8 cellular contexts compared by ENCODE assay signal in genomic region chr17:81238815-81239713, GRCh38. TPM values are rescaled to one million over a fixed set of nuclear protein-coding genes. Genes with fewer than 3 reads are reported as not detected.
A peak's percentile ranks its signal among the peaks of the same experiment; 100 is the strongest.
DNase-seq lines count a peak whose midpoint lies in the region; ATAC-seq and TF ChIP-seq lines count a peak whose summit lies in the region.

Gene NDUFAF8 (plus strand): TSS chr17:81239318. CDS start chr17:81239364, 46 bp downstream.
Gene TEPSIN (minus strand): TSS chr17:81239055. CDS start chr17:81239033, 22 bp downstream.

- peak; percentile 44 for TF ChIP-seq POLR2A in GM10847 (IDR thresholded peaks at IDR 0.05; ENCODE audit: extremely low read depth, insufficient read length)

- no peaks in the 10 kb centered on the region for H3K9me3 Mint-ChIP-seq in activated naive CD8-positive, alpha-beta T cell treated with anti-CD3 and anti-CD28 coated beads, Interleukin-2, amount 10 ng/mL, durations not matched to agents 7 days and 5 days
- no peaks in the 10 kb centered on the region for H3K9me3 Mint-ChIP-seq in osteocyte (ENCODE audit: unreplicated experiment)

- under 1% methylated on average over 100 of the region's 100 CpGs for WGBS in thymus

- peaks cover 5% of the 10 kb centered on the region for H3K36me3 Mint-ChIP-seq in activated naive CD8-positive, alpha-beta T cell treated with anti-CD3 and anti-CD28 coated beads, Interleukin-2, amount 10 ng/mL, durations not matched to agents 7 days and 5 days
- peaks cover 3% of the 10 kb centered on the region for H3K36me3 Mint-ChIP-seq in osteocyte (ENCODE audit: unreplicated experiment)

- H3K36me3 ChIP-seq in SU-DHL-6 (ENCODE audit: low read length) (no peaks in the 10 kb centered on the region), thymus (ENCODE audit: control insufficient read depth, insufficient read depth) (peaks cover 29% of the 10 kb centered on the region)

- H3K9me3 ChIP-seq in SU-DHL-6 (ENCODE audit: insufficient read depth, low read length) (no peaks in the 10 kb centered on the region), thymus (ENCODE audit: control insufficient read depth) (no peaks in the 10 kb centered on the region)

- DNase-seq in NCI-H128 (lab: John Stamatoyannopoulos, UW; ENCODE audit: unreplicated experiment) (peak; percentile 91), head of caudate nucleus (peak; percentile 94 to 100 (median 98)), osteocyte (ENCODE audit: extremely low spot score, unreplicated experiment) (peak; percentile 99)
- peak; percentile 93 for DNase-seq in activated naive CD8-positive, alpha-beta T cell treated with anti-CD3 and anti-CD28 coated beads, Interleukin-2, amount 10 ng/mL, durations not matched to agents 7 days and 5 days

- peaks cover 31% of the 10 kb centered on the region for H3K4me1 Mint-ChIP-seq in activated naive CD8-positive, alpha-beta T cell treated with anti-CD3 and anti-CD28 coated beads, Interleukin-2, amount 10 ng/mL, durations not matched to agents 7 days and 5 days
- H3K4me1 Mint-ChIP-seq in osteocyte (ENCODE audit: unreplicated experiment): peaks cover 22% of the 10 kb centered on the region

- H3K27ac ChIP-seq in SU-DHL-6 (ENCODE audit: low read depth, low read length): peak within 1 kb of the TSS; percentile 77
- H3K27ac ChIP-seq in thymus (ENCODE audit: low read depth): peak within 1 kb of the TSS; percentile 84

- intact Hi-C loops in head of caudate nucleus (cut with DNase I): loop anchor here (5.0 kb wide), 1 partner anchor 102 kb away; no protein-coding TSS in a partner anchor

- peaks cover 19% of the 10 kb centered on the region for H3K4me1 ChIP-seq in thymus (ENCODE audit: control insufficient read depth, insufficient read depth, low read length)

- H3F3A ChIP-seq in SU-DHL-6 (ENCODE audit: insufficient read depth): 0 out of 2 replicates have a peak, but pooled peaks cover 7% of the 10 kb centered on the region

- peak within 1 kb of the TSS; percentile 85 for H3K9ac ChIP-seq in SU-DHL-6 (ENCODE audit: low read length)

- peak within 1 kb of the TSS; percentile 8 for H2AFZ ChIP-seq in SU-DHL-6 (ENCODE audit: low read depth, low read length, severe bottlenecking)

- H3K27me3 ChIP-seq in SU-DHL-6 (ENCODE audit: low read length) (no peaks in the 10 kb centered on the region), thymus (ENCODE audit: control insufficient read depth, insufficient read depth) (no peaks in the 10 kb centered on the region)

- H3K79me2 ChIP-seq in SU-DHL-6 (ENCODE audit: insufficient read depth, low read length): peaks cover 32% of the 10 kb centered on the region

- H3K27ac Mint-ChIP-seq in activated naive CD8-positive, alpha-beta T cell treated with anti-CD3 and anti-CD28 coated beads, Interleukin-2, amount 10 ng/mL, durations not matched to agents 7 days and 5 days: peak within 1 kb of the TSS; percentile 91
- peak within 1 kb of the TSS; percentile 93 for H3K27ac Mint-ChIP-seq in osteocyte (ENCODE audit: unreplicated experiment)

- no peaks in the 10 kb centered on the region for H3K27me3 Mint-ChIP-seq in activated naive CD8-positive, alpha-beta T cell treated with anti-CD3 and anti-CD28 coated beads, Interleukin-2, amount 10 ng/mL, durations not matched to agents 7 days and 5 days
- no peaks in the 10 kb centered on the region for H3K27me3 Mint-ChIP-seq in osteocyte (ENCODE audit: unreplicated experiment)

- peak within 1 kb of the TSS; percentile 86 for H3K4me3 ChIP-seq in SU-DHL-6 (ENCODE audit: insufficient read depth, low read length, poor library complexity, severe bottlenecking)
- H3K4me3 ChIP-seq in thymus (ENCODE audit: low read length): peak within 1 kb of the TSS; percentile 86

- POLR2A ChIA-PET in activated naive CD8-positive, alpha-beta T cell treated with anti-CD3 and anti-CD28 coated beads, Interleukin-2, amount 10 ng/mL, durations not matched to agents 7 days and 5 days (lab: Charles Lee): interaction anchor here (0.6 to 2.4 kb wide), 11 partner anchors 12 to 898 kb away, joined by 3 to 26 read pairs (median 4); partner anchors contain the start of genes CEP131, FAAP100 and SLC38A10

- H3K9me2 ChIP-seq in SU-DHL-6 (replicated peaks; ENCODE audit: insufficient read depth, low read length): no peaks in the 10 kb centered on the region

- peak; percentile 95 for ATAC-seq in HG02678 (IDR thresholded peaks at IDR 0.05; ENCODE audit: unreplicated experiment)
- peak; percentile 98 for ATAC-seq in activated naive CD8-positive, alpha-beta T cell treated with anti-CD3 and anti-CD28 coated beads, Interleukin-2, amount 10 ng/mL, durations not matched to agents 7 days and 5 days (ENCODE audit: low read depth)

- TF ChIP-seq CTCF in SU-DHL-6 (IDR thresholded peaks at IDR 0.05; ENCODE audit: insufficient read depth, low read length, poor library complexity, severe bottlenecking) (no peak), osteocyte (IDR thresholded peaks at IDR 0.05) (no peak)

- H4K20me1 ChIP-seq in SU-DHL-6 (ENCODE audit: low read depth, low read length): no peaks in the 10 kb centered on the region

- peak within 1 kb of the TSS; percentile 74 for H3K4me2 ChIP-seq in SU-DHL-6 (ENCODE audit: low read depth, low read length, poor library complexity, severe bottlenecking)

- peak within 1 kb of the TSS; percentile 93 for H3K4me3 Mint-ChIP-seq in activated naive CD8-positive, alpha-beta T cell treated with anti-CD3 and anti-CD28 coated beads, Interleukin-2, amount 10 ng/mL, durations not matched to agents 7 days and 5 days
- H3K4me3 Mint-ChIP-seq in osteocyte (ENCODE audit: unreplicated experiment): peak within 1 kb of the TSS; percentile 92

RNA-seq across cellular contexts. Expression of gene NDUFAF8, which starts in this region (rescaled TPM):
- total RNA-seq in activated naive CD8-positive, alpha-beta T cell treated with anti-CD3 and anti-CD28 coated beads, Interleukin-2, amount 10 ng/mL, durations not matched to agents 7 days and 5 days: 10 to 100 TPM; 33.0 to 44.6 TPM
- 38.9 and 42.4 TPM in 2 replicates for total RNA-seq in osteocyte
- 47.1 TPM for polyA plus RNA-seq in thymus

RNA-seq across cellular contexts. Expression of gene TEPSIN, which starts in this region (rescaled TPM):
- total RNA-seq in activated naive CD8-positive, alpha-beta T cell treated with anti-CD3 and anti-CD28 coated beads, Interleukin-2, amount 10 ng/mL, durations not matched to agents 7 days and 5 days: 10 to 100 TPM; 71.1 to 78.8 TPM
- total RNA-seq in osteocyte: 39.2 and 42.3 TPM in 2 replicates
- polyA plus RNA-seq in thymus: 85.3 TPM

Comparison
In these comparisons a context has a peak if more than half of its experiments do, and no peak if none do; other contexts are left out.
1. Peak in every context shown above with its lines: DNase-seq, ATAC-seq, H3K4me3 ChIP-seq and H3K27ac ChIP-seq.